1 cellular context compared by ENCODE assay signal in genomic region chr6:31739639-31740396, GRCh38.
TF ChIP-seq lines count a peak whose summit lies in the region.

TSS of gene MSH5 (plus strand) at chr6:31740005. CDS start at chr6:31740467, 462 bp downstream.

TF ChIP-seq in HEK293, 187 proteins besides CTCF, POLR2A, EP300 and RAD21 (continued from another document and continues in another):
- TF ChIP-seq ZNF112 (tag by site-specific recombination; IDR thresholded peaks at IDR 0.05) (no peak), ZNF274 (IDR thresholded peaks at IDR 0.05; ENCODE audit: low read length) (no peak), ZNF274 (tag by site-specific recombination; IDR thresholded peaks at IDR 0.05; ENCODE audit: borderline replicate concordance) (no peak), MEIS1 (CRISPR knock-in tag; IDR thresholded peaks at IDR 0.05; ENCODE audit: borderline replicate concordance) (no peak), ZNF48 (tag by site-specific recombination; IDR thresholded peaks at IDR 0.05) (no peak), ZNF837 (tag by site-specific recombination; IDR thresholded peaks at IDR 0.05) (no peak), ZNF350 (tag by site-specific recombination; IDR thresholded peaks at IDR 0.05) (no peak), SP2 (tag by site-specific recombination; IDR thresholded peaks at IDR 0.05) (peak; percentile 99), ZBTB26 (tag by site-specific recombination; optimal IDR thresholded peaks at IDR 0.05) (peak; percentile 99), OVOL3 (tag by site-specific recombination; IDR thresholded peaks at IDR 0.05) (no peak), ZNF645 (tag by site-specific recombination; IDR thresholded peaks at IDR 0.05) (no peak), ZIC2 (tag by site-specific recombination; IDR thresholded peaks at IDR 0.05) (peak; percentile 83), ZNF704 (tag by site-specific recombination; IDR thresholded peaks at IDR 0.05) (no peak), ZNF311 (tag by site-specific recombination; IDR thresholded peaks at IDR 0.05; ENCODE audit: borderline replicate concordance) (no peak), ZNF138 (tag by site-specific recombination; IDR thresholded peaks at IDR 0.05; ENCODE audit: borderline replicate concordance) (no peak), ZNF10 (tag by site-specific recombination; IDR thresholded peaks at IDR 0.05) (no peak), ZNF843 (tag by site-specific recombination; IDR thresholded peaks at IDR 0.05) (peak; percentile 59; the same call in 1 of the 2 replicates), KLF9 (tag by site-specific recombination; IDR thresholded peaks at IDR 0.05; ENCODE audit: low read depth) (peak; percentile 73; the same call in 1 of the 2 replicates), SETDB1 (IDR thresholded peaks at IDR 0.05; ENCODE audit: insufficient read length, low read length) (no peak), ZXDB (tag by site-specific recombination; IDR thresholded peaks at IDR 0.05) (peak; percentile 75), ZNF580 (tag by site-specific recombination; IDR thresholded peaks at IDR 0.05) (no peak), ZNF23 (tag by site-specific recombination; IDR thresholded peaks at IDR 0.05; ENCODE audit: borderline replicate concordance) (no peak), ZNF221 (tag by site-specific recombination; IDR thresholded peaks at IDR 0.05; ENCODE audit: borderline replicate concordance) (no peak), GLIS1 (tag by site-specific recombination; IDR thresholded peaks at IDR 0.05) (peak; percentile 75), ZNF654 (tag by site-specific recombination; IDR thresholded peaks at IDR 0.05; ENCODE audit: low read depth) (no peak), ZNF518A (tag by site-specific recombination; conservative IDR thresholded peaks at IDR 0.05; ENCODE audit: low read depth) (no peak), ZNF423 (tag by site-specific recombination; IDR thresholded peaks at IDR 0.05) (no peak), ZNF768 (tag by site-specific recombination; IDR thresholded peaks at IDR 0.05) (no peak), ZNF175 (tag by site-specific recombination; IDR thresholded peaks at IDR 0.05) (no peak), PATZ1 (tag by site-specific recombination; IDR thresholded peaks at IDR 0.05) (peak; percentile 81), ZNF26 (tag by site-specific recombination; IDR thresholded peaks at IDR 0.05) (no peak), SALL2 (tag by site-specific recombination; IDR thresholded peaks at IDR 0.05; ENCODE audit: borderline replicate concordance) (no peak), ZNF560 (tag by site-specific recombination; IDR thresholded peaks at IDR 0.05; ENCODE audit: borderline replicate concordance) (no peak), ZBTB49 (tag by site-specific recombination; IDR thresholded peaks at IDR 0.05; ENCODE audit: low read depth) (no peak), PRDM4 (tag by site-specific recombination; IDR thresholded peaks at IDR 0.05) (0 out of 2 replicates have a peak, but pooled peaks have one; percentile 52), ZSCAN23 (tag by site-specific recombination; IDR thresholded peaks at IDR 0.05) (peak; percentile 79; the same call in 1 of the 2 replicates), TSHZ1 (tag by site-specific recombination; IDR thresholded peaks at IDR 0.05; ENCODE audit: borderline replicate concordance) (0 out of 2 replicates have a peak, but pooled peaks have one; percentile 17), ZBTB20 (tag by site-specific recombination; IDR thresholded peaks at IDR 0.05) (no peak)
